In the genomic region with DNA sequence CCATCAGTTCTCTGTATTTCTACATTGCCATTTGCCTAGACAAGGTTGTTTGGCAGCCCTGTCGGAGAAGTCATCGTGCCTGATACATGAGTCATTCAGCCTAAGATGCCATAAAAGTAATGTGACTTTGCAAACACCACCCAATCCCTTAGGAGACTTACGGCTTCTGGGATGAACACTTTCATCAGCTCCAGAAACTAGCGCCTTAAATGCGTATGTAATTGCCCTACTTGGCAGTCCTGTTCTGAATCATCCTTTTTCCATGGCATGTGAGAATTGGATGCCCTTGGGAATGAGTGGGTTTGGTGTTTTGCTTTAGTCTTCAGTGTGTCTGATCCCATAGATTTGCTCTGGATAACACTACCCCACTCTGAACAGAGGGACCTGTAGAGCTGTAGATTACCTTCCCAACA, we compare ENCODE assay signal across 11 cellular contexts.
DNase-seq lines count a peak whose midpoint lies in the region; ATAC-seq and TF ChIP-seq lines count a peak whose summit lies in the region.
"Had no signal": no experiment of that assay in that cellular context is flagged by ENCODE, and none has a peak within 500 bp of the region (broad histone marks: within the 10 kb centered on the region; RNA-seq: fewer than 3 reads in every experiment).

No MANE protein-coding gene starts in this region.

- H3K9ac ChIP-seq in rectal smooth muscle tissue (ENCODE audit: low read length): no peak overlapping the region

- no peak overlapping the region for H3K4me3 ChIP-seq in rectal smooth muscle tissue (ENCODE audit: low read length)

- H3K4me3 Mint-ChIP-seq in activated CD8-positive, alpha-beta T cell treated with anti-CD3 and anti-CD28 coated beads for 36 hours: no peak overlapping the region
- H3K4me3 Mint-ChIP-seq: dendritic cell treated with granulocyte-macrophage colony-stimulating factor and Interleukin-4, amounts not matched to agents 40 ng/mL and 50 ng/mL, for 4 days had no signal

- intact Hi-C loops in activated CD8-positive, alpha-beta T cell treated with anti-CD3 and anti-CD28 coated beads for 36 hours (cut with micrococcal nuclease): no loop called here

- H3K27ac ChIP-seq in foreskin keratinocyte (peak overlapping the region; percentile 31), rectal smooth muscle tissue (ENCODE audit: low read depth, low read length) (peak overlapping the region; percentile 72)

- H3K9me3 Mint-ChIP-seq in activated CD8-positive, alpha-beta T cell treated with anti-CD3 and anti-CD28 coated beads for 36 hours: no peaks in the 10 kb centered on the region
- H3K9me3 Mint-ChIP-seq: dendritic cell treated with granulocyte-macrophage colony-stimulating factor and Interleukin-4, amounts not matched to agents 40 ng/mL and 50 ng/mL, for 4 days had no signal

- CTCF ChIA-PET in activated CD8-positive, alpha-beta T cell treated with anti-CD3 and anti-CD28 coated beads for 36 hours (lab: Charles Lee): no interaction called here

- no peaks in the 10 kb centered on the region for H3K36me3 ChIP-seq in rectal smooth muscle tissue (ENCODE audit: control insufficient read depth, insufficient read depth, low read length)

- DNase-seq in Daoy (ENCODE audit: low read depth) (peak; percentile 95), SW480 (ENCODE audit: low spot score) (peak; percentile 9), foreskin keratinocyte (peak; percentile 78 to 88), NCI-H510A treated with DMSO at 0.1 percent for 48 hours (lab: John Stamatoyannopoulos, UW) (no peak), NCI-H2227 treated with DMSO at 0.1 percent for 48 hours (lab: John Stamatoyannopoulos, UW) (no peak)
- DNase-seq in activated CD8-positive, alpha-beta T cell treated with anti-CD3 and anti-CD28 coated beads for 36 hours: no peak
- DNase-seq: activated CD4-positive, alpha-beta T cell treated with anti-CD3 and anti-CD28 coated beads for 1 hour; NCI-H446 treated with DMSO at 0.1 percent for 48 hours had no signal

- POLR2A ChIA-PET in activated CD8-positive, alpha-beta T cell treated with anti-CD3 and anti-CD28 coated beads for 36 hours (lab: Charles Lee): no interaction called here

- peak; percentile 91 for ATAC-seq in foreskin keratinocyte
- no peak for ATAC-seq in GM18519 (IDR thresholded peaks at IDR 0.05; ENCODE audit: low FRiP score, unreplicated experiment)
- ATAC-seq in activated CD8-positive, alpha-beta T cell treated with anti-CD3 and anti-CD28 coated beads for 36 hours: no peak

- peaks cover 10% of the 10 kb centered on the region for H3K4me1 ChIP-seq in foreskin keratinocyte
- H3K4me1 ChIP-seq in rectal smooth muscle tissue (ENCODE audit: control insufficient read depth, insufficient read depth, low read length): peaks cover 15% of the 10 kb centered on the region

- no peak for TF ChIP-seq CTCF in foreskin keratinocyte (conservative IDR thresholded peaks at IDR 0.05)
- TF ChIP-seq CTCF in activated CD8-positive, alpha-beta T cell treated with anti-CD3 and anti-CD28 coated beads for 36 hours (IDR thresholded peaks at IDR 0.05): no peak

- no peak overlapping the region for H3K27ac Mint-ChIP-seq in activated CD8-positive, alpha-beta T cell treated with anti-CD3 and anti-CD28 coated beads for 36 hours
- H3K27ac Mint-ChIP-seq: dendritic cell treated with granulocyte-macrophage colony-stimulating factor and Interleukin-4, amounts not matched to agents 40 ng/mL and 50 ng/mL, for 4 days had no signal

- no peaks in the 10 kb centered on the region for H3K36me3 Mint-ChIP-seq in activated CD8-positive, alpha-beta T cell treated with anti-CD3 and anti-CD28 coated beads for 36 hours (ENCODE audit: low read depth)

- H3K27me3 ChIP-seq in foreskin keratinocyte (no peaks in the 10 kb centered on the region), rectal smooth muscle tissue (ENCODE audit: control insufficient read depth, insufficient read depth, low read length) (no peaks in the 10 kb centered on the region)

- no peaks in the 10 kb centered on the region for H3K4me1 Mint-ChIP-seq in activated CD8-positive, alpha-beta T cell treated with anti-CD3 and anti-CD28 coated beads for 36 hours (ENCODE audit: low read depth)

- H3K27me3 Mint-ChIP-seq in activated CD8-positive, alpha-beta T cell treated with anti-CD3 and anti-CD28 coated beads for 36 hours: peaks cover 10% of the 10 kb centered on the region
- H3K27me3 Mint-ChIP-seq: dendritic cell treated with granulocyte-macrophage colony-stimulating factor and Interleukin-4, amounts not matched to agents 40 ng/mL and 50 ng/mL, for 4 days had no signal

Comparison
In these comparisons a context has a peak if more than half of its experiments do, and no peak if none do; other contexts are left out.
1. DNase-seq: peak in Daoy (single experiment), SW480 (single experiment) and foreskin keratinocyte (2 of 2); none in NCI-H510A treated with DMSO at 0.1 percent for 48 hours (single experiment), NCI-H2227 treated with DMSO at 0.1 percent for 48 hours (single experiment) and activated CD8-positive, alpha-beta T cell treated with anti-CD3 and anti-CD28 coated beads for 36 hours (single experiment).